Comparison of ENCODE assay signal across 1 cellular context in genomic region chr2:205675861-205676516, GRCh38.
TF ChIP-seq lines count a peak whose summit lies in the region.

No MANE protein-coding gene starts in this region.

TF ChIP-seq in HepG2, 621 proteins besides CTCF, POLR2A, EP300 and RAD21 (continued from another document):
- TF ChIP-seq ZNF512B (CRISPR knock-in tag; IDR thresholded peaks at IDR 0.05; ENCODE audit: borderline replicate concordance) (peak; percentile 87; the same call in 1 of the 2 replicates), HMGXB4 (CRISPR knock-in tag; IDR thresholded peaks at IDR 0.05; ENCODE audit: borderline replicate concordance in 1 of 2, low read depth in 1 of 2) (0 out of 4 replicates have a peak, but pooled peaks of 1 of the 2 experiments have one; percentile 24), NR2F2 (IDR thresholded peaks at IDR 0.05; ENCODE audit: borderline replicate concordance, low read depth) (no peak), REPIN1 (CRISPR knock-in tag; IDR thresholded peaks at IDR 0.05; ENCODE audit: borderline replicate concordance, low read depth) (0 out of 2 replicates have a peak, but pooled peaks have one; percentile 30), ZNF512 (CRISPR knock-in tag; IDR thresholded peaks at IDR 0.05) (0 out of 2 replicates have a peak, but pooled peaks have one; percentile 66), REL (CRISPR knock-in tag; conservative IDR thresholded peaks at IDR 0.05) (no peak), ZNF460 (CRISPR knock-in tag; IDR thresholded peaks at IDR 0.05; ENCODE audit: borderline replicate concordance) (no peak), SMC3 (IDR thresholded peaks at IDR 0.05; ENCODE audit: low read length) (peak; percentile 86), NONO (IDR thresholded peaks at IDR 0.05) (no peak), NONO (CRISPR knock-in tag; conservative IDR thresholded peaks at IDR 0.05) (no peak), RELA (CRISPR knock-in tag; IDR thresholded peaks at IDR 0.05) (0 out of 2 replicates have a peak, but pooled peaks have one; percentile 33), ZNF577 (CRISPR knock-in tag; IDR thresholded peaks at IDR 0.05; ENCODE audit: borderline replicate concordance, low read depth) (no peak), CBFB (CRISPR knock-in tag; IDR thresholded peaks at IDR 0.05) (no peak), FOXK2 (IDR thresholded peaks at IDR 0.05) (peak; percentile 31; the same call in 1 of the 2 replicates), SMYD3 (CRISPR knock-in tag; IDR thresholded peaks at IDR 0.05) (peak; percentile 27; the same call in 1 of the 2 replicates), ZNF816 (CRISPR knock-in tag; IDR thresholded peaks at IDR 0.05; ENCODE audit: borderline replicate concordance) (no peak), KDM5A (IDR thresholded peaks at IDR 0.05; ENCODE audit: borderline replicate concordance, low read length) (no peak), ZNF530 (CRISPR knock-in tag; IDR thresholded peaks at IDR 0.05; ENCODE audit: low read depth) (no peak), ELF3 (CRISPR knock-in tag; IDR thresholded peaks at IDR 0.05) (peak; percentile 63), HOMEZ (CRISPR knock-in tag; IDR thresholded peaks at IDR 0.05; ENCODE audit: low read depth) (0 out of 2 replicates have a peak, but pooled peaks have one; percentile 50), EED (CRISPR knock-in tag; IDR thresholded peaks at IDR 0.05) (no peak), ZSCAN5A (CRISPR knock-in tag; IDR thresholded peaks at IDR 0.05; ENCODE audit: borderline replicate concordance) (no peak), ZNF609 (CRISPR knock-in tag; IDR thresholded peaks at IDR 0.05; ENCODE audit: borderline replicate concordance) (no peak), MIXL1 (CRISPR knock-in tag; IDR thresholded peaks at IDR 0.05) (0 out of 2 replicates have a peak, but pooled peaks have one; percentile 41), NBN (conservative IDR thresholded peaks at IDR 0.05) (no peak)
